ENCODE assay signal across 1 cellular context in the genomic region with DNA sequence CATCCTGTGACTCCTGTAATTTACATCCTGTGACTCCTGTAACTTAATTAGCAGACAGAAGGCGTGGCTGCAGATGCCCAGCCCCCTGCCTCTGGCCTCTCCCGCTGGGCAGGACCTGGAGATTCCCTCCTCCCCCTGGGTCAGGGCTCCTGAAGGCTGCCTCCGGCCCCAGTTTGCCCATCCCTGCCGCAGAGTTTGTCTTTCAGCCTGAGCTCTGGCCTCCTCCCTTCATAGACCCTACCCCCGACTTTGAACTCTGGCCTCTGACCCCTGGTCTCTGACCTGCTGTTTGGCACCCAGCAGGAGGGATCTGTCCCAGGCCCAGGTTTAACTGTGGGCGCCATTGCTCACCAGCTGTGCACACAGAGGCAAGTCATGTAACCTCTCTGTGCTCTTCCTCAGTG.
TF ChIP-seq lines count a peak whose summit lies in the region.

No MANE protein-coding gene starts in this region.

TF ChIP-seq in HepG2, 621 proteins besides CTCF, POLR2A, EP300 and RAD21 (continued from another document):
- TF ChIP-seq HNRNPK (IDR thresholded peaks at IDR 0.05; ENCODE audit: low read depth, low read length, poor library complexity, severe bottlenecking) (no peak), PITX1 (CRISPR knock-in tag; IDR thresholded peaks at IDR 0.05) (no peak), MIXL1 (CRISPR knock-in tag; IDR thresholded peaks at IDR 0.05) (no peak), ZNF614 (CRISPR knock-in tag; IDR thresholded peaks at IDR 0.05; ENCODE audit: borderline replicate concordance) (no peak), TSC22D2 (CRISPR knock-in tag; IDR thresholded peaks at IDR 0.05; ENCODE audit: borderline replicate concordance) (no peak), HDAC1 (CRISPR knock-in tag; IDR thresholded peaks at IDR 0.05) (0 out of 2 replicates have a peak, but pooled peaks have one; percentile 17), ZNF782 (CRISPR knock-in tag; IDR thresholded peaks at IDR 0.05; ENCODE audit: borderline replicate concordance) (no peak), FOSL1 (CRISPR knock-in tag; IDR thresholded peaks at IDR 0.05; ENCODE audit: borderline replicate concordance) (no peak), HNF4G (IDR thresholded peaks at IDR 0.05; ENCODE audit: borderline replicate concordance, low read depth, low read length) (peak; percentile 73), HNF4G (CRISPR knock-in tag; IDR thresholded peaks at IDR 0.05; ENCODE audit: borderline replicate concordance, low read depth) (no peak), NR2F6 (IDR thresholded peaks at IDR 0.05) (peak; percentile 80), NR2F6 (CRISPR knock-in tag; IDR thresholded peaks at IDR 0.05) (peak; percentile 73), REPIN1 (CRISPR knock-in tag; IDR thresholded peaks at IDR 0.05; ENCODE audit: borderline replicate concordance, low read depth) (no peak), ELF1 (CRISPR knock-in tag; IDR thresholded peaks at IDR 0.05) (no peak), ZNF530 (CRISPR knock-in tag; IDR thresholded peaks at IDR 0.05; ENCODE audit: low read depth) (no peak), DNMT3B (CRISPR knock-in tag; conservative IDR thresholded peaks at IDR 0.05) (no peak), ADNP (CRISPR knock-in tag; IDR thresholded peaks at IDR 0.05) (peak; percentile 46), ZNF777 (CRISPR knock-in tag; IDR thresholded peaks at IDR 0.05) (no peak), ZNF263 (CRISPR knock-in tag; IDR thresholded peaks at IDR 0.05) (no peak), ZNF749 (CRISPR knock-in tag; IDR thresholded peaks at IDR 0.05; ENCODE audit: borderline replicate concordance) (no peak), SRSF1 (optimal IDR thresholded peaks at IDR 0.05; ENCODE audit: low read depth, low read length) (no peak), ZNF768 (CRISPR knock-in tag; IDR thresholded peaks at IDR 0.05) (peak; percentile 96), ZSCAN29 (CRISPR knock-in tag; conservative IDR thresholded peaks at IDR 0.05) (no peak), ZNF746 (CRISPR knock-in tag; IDR thresholded peaks at IDR 0.05) (0 out of 2 replicates have a peak, but pooled peaks have one; percentile 12), ZMYM3 (CRISPR knock-in tag; IDR thresholded peaks at IDR 0.05) (peak; percentile 78), ZFP37 (CRISPR knock-in tag; IDR thresholded peaks at IDR 0.05; ENCODE audit: borderline replicate concordance) (no peak), ATAD3A (CRISPR knock-in tag; IDR thresholded peaks at IDR 0.05) (no peak), ZNF547 (CRISPR knock-in tag; IDR thresholded peaks at IDR 0.05) (no peak), EED (CRISPR knock-in tag; IDR thresholded peaks at IDR 0.05) (no peak), ZNF878 (CRISPR knock-in tag; IDR thresholded peaks at IDR 0.05) (no peak), KDM5A (IDR thresholded peaks at IDR 0.05; ENCODE audit: borderline replicate concordance, low read length) (no peak), WIZ (CRISPR knock-in tag; IDR thresholded peaks at IDR 0.05) (0 out of 2 replicates have a peak, but pooled peaks have one; percentile 38), ZMAT3 (CRISPR knock-in tag; conservative IDR thresholded peaks at IDR 0.05) (no peak), NR2F2 (IDR thresholded peaks at IDR 0.05; ENCODE audit: borderline replicate concordance, low read depth) (peak; percentile 62), ZFY (CRISPR knock-in tag; IDR thresholded peaks at IDR 0.05) (no peak), NR2F1 (CRISPR knock-in tag; IDR thresholded peaks at IDR 0.05) (peak; percentile 50 to 51; a peak in 2 of 4 replicates), ZNF234 (CRISPR knock-in tag; conservative IDR thresholded peaks at IDR 0.05) (no peak), U2AF1 (optimal IDR thresholded peaks at IDR 0.05; ENCODE audit: low read depth, low read length) (no peak), YY1 (IDR thresholded peaks at IDR 0.05; ENCODE audit: insufficient read depth, insufficient replicate concordance, low read depth, low read length) (no peak)
- TF ChIP-seq, protein P1, sequence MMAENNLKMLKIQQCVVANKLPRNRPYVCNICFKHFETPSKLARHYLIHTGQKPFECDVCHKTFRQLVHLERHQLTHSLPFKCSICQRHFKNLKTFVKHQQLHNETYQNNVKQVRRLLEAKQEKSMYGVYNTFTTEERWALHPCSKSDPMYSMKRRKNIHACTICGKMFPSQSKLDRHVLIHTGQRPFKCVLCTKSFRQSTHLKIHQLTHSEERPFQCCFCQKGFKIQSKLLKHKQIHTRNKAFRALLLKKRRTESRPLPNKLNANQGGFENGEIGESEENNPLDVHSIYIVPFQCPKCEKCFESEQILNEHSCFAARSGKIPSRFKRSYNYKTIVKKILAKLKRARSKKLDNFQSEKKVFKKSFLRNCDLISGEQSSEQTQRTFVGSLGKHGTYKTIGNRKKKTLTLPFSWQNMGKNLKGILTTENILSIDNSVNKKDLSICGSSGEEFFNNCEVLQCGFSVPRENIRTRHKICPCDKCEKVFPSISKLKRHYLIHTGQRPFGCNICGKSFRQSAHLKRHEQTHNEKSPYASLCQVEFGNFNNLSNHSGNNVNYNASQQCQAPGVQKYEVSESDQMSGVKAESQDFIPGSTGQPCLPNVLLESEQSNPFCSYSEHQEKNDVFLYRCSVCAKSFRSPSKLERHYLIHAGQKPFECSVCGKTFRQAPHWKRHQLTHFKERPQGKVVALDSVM (CRISPR knock-in tag; IDR thresholded peaks at IDR 0.05): peak; percentile 84
- TF ChIP-seq, protein P2, sequence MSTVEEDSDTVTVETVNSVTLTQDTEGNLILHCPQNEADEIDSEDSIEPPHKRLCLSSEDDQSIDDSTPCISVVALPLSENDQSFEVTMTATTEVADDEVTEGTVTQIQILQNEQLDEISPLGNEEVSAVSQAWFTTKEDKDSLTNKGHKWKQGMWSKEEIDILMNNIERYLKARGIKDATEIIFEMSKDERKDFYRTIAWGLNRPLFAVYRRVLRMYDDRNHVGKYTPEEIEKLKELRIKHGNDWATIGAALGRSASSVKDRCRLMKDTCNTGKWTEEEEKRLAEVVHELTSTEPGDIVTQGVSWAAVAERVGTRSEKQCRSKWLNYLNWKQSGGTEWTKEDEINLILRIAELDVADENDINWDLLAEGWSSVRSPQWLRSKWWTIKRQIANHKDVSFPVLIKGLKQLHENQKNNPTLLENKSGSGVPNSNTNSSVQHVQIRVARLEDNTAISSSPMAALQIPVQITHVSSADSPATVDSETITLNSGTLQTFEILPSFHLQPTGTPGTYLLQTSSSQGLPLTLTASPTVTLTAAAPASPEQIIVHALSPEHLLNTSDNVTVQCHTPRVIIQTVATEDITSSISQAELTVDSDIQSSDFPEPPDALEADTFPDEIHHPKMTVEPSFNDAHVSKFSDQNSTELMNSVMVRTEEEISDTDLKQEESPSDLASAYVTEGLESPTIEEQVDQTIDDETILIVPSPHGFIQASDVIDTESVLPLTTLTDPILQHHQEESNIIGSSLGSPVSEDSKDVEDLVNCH (CRISPR knock-in tag; IDR thresholded peaks at IDR 0.05): no peak
- TF ChIP-seq, protein P3, sequence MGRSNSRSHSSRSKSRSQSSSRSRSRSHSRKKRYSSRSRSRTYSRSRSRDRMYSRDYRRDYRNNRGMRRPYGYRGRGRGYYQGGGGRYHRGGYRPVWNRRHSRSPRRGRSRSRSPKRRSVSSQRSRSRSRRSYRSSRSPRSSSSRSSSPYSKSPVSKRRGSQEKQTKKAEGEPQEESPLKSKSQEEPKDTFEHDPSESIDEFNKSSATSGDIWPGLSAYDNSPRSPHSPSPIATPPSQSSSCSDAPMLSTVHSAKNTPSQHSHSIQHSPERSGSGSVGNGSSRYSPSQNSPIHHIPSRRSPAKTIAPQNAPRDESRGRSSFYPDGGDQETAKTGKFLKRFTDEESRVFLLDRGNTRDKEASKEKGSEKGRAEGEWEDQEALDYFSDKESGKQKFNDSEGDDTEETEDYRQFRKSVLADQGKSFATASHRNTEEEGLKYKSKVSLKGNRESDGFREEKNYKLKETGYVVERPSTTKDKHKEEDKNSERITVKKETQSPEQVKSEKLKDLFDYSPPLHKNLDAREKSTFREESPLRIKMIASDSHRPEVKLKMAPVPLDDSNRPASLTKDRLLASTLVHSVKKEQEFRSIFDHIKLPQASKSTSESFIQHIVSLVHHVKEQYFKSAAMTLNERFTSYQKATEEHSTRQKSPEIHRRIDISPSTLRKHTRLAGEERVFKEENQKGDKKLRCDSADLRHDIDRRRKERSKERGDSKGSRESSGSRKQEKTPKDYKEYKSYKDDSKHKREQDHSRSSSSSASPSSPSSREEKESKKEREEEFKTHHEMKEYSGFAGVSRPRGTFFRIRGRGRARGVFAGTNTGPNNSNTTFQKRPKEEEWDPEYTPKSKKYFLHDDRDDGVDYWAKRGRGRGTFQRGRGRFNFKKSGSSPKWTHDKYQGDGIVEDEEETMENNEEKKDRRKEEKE (IDR thresholded peaks at IDR 0.05): no peak
- TF ChIP-seq, protein P4, sequence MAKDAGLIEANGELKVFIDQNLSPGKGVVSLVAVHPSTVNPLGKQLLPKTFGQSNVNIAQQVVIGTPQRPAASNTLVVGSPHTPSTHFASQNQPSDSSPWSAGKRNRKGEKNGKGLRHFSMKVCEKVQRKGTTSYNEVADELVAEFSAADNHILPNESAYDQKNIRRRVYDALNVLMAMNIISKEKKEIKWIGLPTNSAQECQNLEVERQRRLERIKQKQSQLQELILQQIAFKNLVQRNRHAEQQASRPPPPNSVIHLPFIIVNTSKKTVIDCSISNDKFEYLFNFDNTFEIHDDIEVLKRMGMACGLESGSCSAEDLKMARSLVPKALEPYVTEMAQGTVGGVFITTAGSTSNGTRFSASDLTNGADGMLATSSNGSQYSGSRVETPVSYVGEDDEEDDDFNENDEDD (CRISPR knock-in tag; IDR thresholded peaks at IDR 0.05; ENCODE audit: borderline replicate concordance): no peak
- TF ChIP-seq, protein P5, sequence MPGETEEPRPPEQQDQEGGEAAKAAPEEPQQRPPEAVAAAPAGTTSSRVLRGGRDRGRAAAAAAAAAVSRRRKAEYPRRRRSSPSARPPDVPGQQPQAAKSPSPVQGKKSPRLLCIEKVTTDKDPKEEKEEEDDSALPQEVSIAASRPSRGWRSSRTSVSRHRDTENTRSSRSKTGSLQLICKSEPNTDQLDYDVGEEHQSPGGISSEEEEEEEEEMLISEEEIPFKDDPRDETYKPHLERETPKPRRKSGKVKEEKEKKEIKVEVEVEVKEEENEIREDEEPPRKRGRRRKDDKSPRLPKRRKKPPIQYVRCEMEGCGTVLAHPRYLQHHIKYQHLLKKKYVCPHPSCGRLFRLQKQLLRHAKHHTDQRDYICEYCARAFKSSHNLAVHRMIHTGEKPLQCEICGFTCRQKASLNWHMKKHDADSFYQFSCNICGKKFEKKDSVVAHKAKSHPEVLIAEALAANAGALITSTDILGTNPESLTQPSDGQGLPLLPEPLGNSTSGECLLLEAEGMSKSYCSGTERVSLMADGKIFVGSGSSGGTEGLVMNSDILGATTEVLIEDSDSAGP (CRISPR knock-in tag; IDR thresholded peaks at IDR 0.05; ENCODE audit: borderline replicate concordance): 0 out of 2 replicates have a peak, but pooled peaks have one; percentile 6
- TF ChIP-seq, protein P6, sequence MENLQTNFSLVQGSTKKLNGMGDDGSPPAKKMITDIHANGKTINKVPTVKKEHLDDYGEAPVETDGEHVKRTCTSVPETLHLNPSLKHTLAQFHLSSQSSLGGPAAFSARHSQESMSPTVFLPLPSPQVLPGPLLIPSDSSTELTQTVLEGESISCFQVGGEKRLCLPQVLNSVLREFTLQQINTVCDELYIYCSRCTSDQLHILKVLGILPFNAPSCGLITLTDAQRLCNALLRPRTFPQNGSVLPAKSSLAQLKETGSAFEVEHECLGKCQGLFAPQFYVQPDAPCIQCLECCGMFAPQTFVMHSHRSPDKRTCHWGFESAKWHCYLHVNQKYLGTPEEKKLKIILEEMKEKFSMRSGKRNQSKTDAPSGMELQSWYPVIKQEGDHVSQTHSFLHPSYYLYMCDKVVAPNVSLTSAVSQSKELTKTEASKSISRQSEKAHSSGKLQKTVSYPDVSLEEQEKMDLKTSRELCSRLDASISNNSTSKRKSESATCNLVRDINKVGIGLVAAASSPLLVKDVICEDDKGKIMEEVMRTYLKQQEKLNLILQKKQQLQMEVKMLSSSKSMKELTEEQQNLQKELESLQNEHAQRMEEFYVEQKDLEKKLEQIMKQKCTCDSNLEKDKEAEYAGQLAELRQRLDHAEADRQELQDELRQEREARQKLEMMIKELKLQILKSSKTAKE (CRISPR knock-in tag; IDR thresholded peaks at IDR 0.05; ENCODE audit: borderline replicate concordance): 0 out of 2 replicates have a peak, but pooled peaks have one; percentile 26
- TF ChIP-seq, protein P7, sequence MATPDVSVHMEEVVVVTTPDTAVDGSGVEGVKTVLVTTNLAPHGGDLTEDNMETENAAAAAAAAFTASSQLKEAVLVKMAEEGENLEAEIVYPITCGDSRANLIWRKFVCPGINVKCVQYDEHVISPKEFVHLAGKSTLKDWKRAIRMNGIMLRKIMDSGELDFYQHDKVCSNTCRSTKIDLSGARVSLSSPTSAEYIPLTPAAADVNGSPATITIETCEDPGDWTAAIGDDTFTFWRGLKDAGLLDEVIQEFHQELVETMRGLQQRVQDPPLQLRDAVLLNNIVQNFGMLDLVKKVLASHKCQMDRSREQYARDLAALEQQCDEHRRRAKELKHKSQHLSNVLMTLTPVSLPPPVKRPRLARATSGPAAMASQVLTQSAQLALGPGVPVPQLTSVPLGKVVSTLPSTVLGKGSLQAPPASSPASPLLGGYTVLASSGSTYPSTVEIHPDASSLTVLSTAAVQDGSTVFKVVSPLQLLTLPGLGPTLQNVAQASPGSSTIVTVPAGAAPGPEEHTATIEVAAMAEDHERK (CRISPR knock-in tag; IDR thresholded peaks at IDR 0.05; ENCODE audit: low read depth): no peak
- TF ChIP-seq, protein P8, sequence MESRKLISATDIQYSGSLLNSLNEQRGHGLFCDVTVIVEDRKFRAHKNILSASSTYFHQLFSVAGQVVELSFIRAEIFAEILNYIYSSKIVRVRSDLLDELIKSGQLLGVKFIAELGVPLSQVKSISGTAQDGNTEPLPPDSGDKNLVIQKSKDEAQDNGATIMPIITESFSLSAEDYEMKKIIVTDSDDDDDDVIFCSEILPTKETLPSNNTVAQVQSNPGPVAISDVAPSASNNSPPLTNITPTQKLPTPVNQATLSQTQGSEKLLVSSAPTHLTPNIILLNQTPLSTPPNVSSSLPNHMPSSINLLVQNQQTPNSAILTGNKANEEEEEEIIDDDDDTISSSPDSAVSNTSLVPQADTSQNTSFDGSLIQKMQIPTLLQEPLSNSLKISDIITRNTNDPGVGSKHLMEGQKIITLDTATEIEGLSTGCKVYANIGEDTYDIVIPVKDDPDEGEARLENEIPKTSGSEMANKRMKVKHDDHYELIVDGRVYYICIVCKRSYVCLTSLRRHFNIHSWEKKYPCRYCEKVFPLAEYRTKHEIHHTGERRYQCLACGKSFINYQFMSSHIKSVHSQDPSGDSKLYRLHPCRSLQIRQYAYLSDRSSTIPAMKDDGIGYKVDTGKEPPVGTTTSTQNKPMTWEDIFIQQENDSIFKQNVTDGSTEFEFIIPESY (CRISPR knock-in tag; IDR thresholded peaks at IDR 0.05): no peak
TF ChIP-seq in HepG2: peak in this region for 20.
